8 cellular contexts compared by ENCODE assay signal in the genomic region with DNA sequence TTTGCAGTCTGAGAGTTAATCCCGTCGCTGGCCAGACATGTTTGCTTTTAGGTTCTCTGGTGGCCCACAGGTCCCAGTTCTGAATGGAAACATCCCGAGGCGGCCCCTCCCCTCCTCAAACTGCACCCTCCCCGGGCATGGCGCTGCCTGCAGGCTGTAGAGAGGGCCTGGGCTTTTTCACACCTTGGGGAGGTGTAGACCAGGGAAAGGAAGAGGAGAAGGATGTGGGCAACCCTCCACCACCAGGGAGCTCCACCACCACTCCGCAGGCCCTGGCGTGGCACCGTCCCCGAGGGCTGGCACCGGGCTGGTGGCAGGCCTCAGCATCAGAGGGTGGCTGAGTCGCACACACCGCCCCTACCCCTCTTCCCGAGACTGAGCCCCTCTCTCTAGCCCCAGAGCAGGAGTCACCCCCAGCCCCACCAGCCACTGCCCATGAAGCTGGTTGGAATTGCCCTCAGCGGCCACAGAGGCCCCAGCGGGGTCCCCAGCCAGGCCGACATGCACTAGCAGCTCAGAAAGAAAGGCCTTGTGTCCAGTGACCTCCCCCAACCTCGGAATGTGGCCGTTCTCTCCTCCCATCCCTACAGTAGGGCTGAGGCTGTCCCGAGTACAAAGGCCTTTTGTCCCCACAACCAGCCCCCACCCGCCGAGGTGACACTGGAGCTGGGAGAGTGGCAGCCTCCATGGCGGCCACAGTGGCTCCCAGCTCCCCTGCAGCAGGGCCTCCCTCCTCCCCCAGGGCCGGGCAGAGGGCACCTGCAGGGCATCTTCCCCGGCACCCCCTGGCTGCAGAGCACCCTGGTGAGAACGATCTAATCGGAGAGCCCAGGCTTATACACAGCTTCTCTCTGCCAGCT. TPM values are rescaled to one million over a fixed set of nuclear protein-coding genes. Genes with fewer than 3 reads are reported as not detected.
A peak's percentile ranks its signal among the peaks of the same experiment; 100 is the strongest.
DNase-seq lines count a peak whose midpoint lies in the region; ATAC-seq and TF ChIP-seq lines count a peak whose summit lies in the region.

No MANE protein-coding gene starts in this region.

- no peaks in the 10 kb centered on the region for H3K9me3 ChIP-seq in mucosa of descending colon

- peak; percentile 56 for TF ChIP-seq CTCF in mucosa of descending colon (IDR thresholded peaks at IDR 0.05)

- ATAC-seq in mucosa of descending colon (peak; percentile 95), HG02642 (IDR thresholded peaks at IDR 0.05; ENCODE audit: poor library complexity, unreplicated experiment) (no peak)

- H3K27ac Mint-ChIP-seq in dendritic cell treated with granulocyte-macrophage colony-stimulating factor and Interleukin-4, amounts not matched to agents 40 ng/mL and 50 ng/mL, for 4 days = peak overlapping the region; percentile 47

- H3K4me3 ChIP-seq in mucosa of descending colon = no peak overlapping the region

- peaks cover 12% of the 10 kb centered on the region for H3K4me1 ChIP-seq in mucosa of descending colon (ENCODE audit: low read depth)

- peaks cover 41% of the 10 kb centered on the region for H3K27me3 Mint-ChIP-seq in dendritic cell treated with granulocyte-macrophage colony-stimulating factor and Interleukin-4, amounts not matched to agents 40 ng/mL and 50 ng/mL, for 4 days

- no peak overlapping the region for H3K4me3 Mint-ChIP-seq in dendritic cell treated with granulocyte-macrophage colony-stimulating factor and Interleukin-4, amounts not matched to agents 40 ng/mL and 50 ng/mL, for 4 days

- DNase-seq in DMS 273 (lab: John Stamatoyannopoulos, UW; ENCODE audit: unreplicated experiment) = peak; percentile 52
- DNase-seq in DMS 273 treated with DMSO at 0.1 percent for 48 hours (lab: John Stamatoyannopoulos, UW) = no peak
- peak; percentile 16 for DNase-seq in T follicular helper cell (ENCODE audit: low read depth)
- peak; percentile 67 to 81 (median 76) for DNase-seq in mucosa of descending colon
- DNase-seq in D341Med (ENCODE audit: low spot score) = no peak
- no peak for DNase-seq in NCI-H1930 (lab: John Stamatoyannopoulos, UW)

- H3K36me3 Mint-ChIP-seq in dendritic cell treated with granulocyte-macrophage colony-stimulating factor and Interleukin-4, amounts not matched to agents 40 ng/mL and 50 ng/mL, for 4 days (ENCODE audit: low read depth) = no peaks in the 10 kb centered on the region

- intact Hi-C loops in dendritic cell treated with granulocyte-macrophage colony-stimulating factor and Interleukin-4, amounts not matched to agents 40 ng/mL and 50 ng/mL, for 4 days (cut with micrococcal nuclease) = no loop called here
- intact Hi-C loops in mucosa of descending colon (cut with DNase I, micrococcal nuclease) = no loop called here

- peaks cover 24% of the 10 kb centered on the region for H3K4me1 Mint-ChIP-seq in dendritic cell treated with granulocyte-macrophage colony-stimulating factor and Interleukin-4, amounts not matched to agents 40 ng/mL and 50 ng/mL, for 4 days (ENCODE audit: low read depth)

- no peaks in the 10 kb centered on the region for H3K36me3 ChIP-seq in mucosa of descending colon (ENCODE audit: low read depth)

- no peaks in the 10 kb centered on the region for H3K9me3 Mint-ChIP-seq in dendritic cell treated with granulocyte-macrophage colony-stimulating factor and Interleukin-4, amounts not matched to agents 40 ng/mL and 50 ng/mL, for 4 days

RNA-seq across cellular contexts. Expression of gene INF2, which starts 23.5 kb away (rescaled TPM):
- 100 to 1,000 TPM; 132 to 216 (median 176) TPM for total RNA-seq in mucosa of descending colon

RNA-seq across cellular contexts. Expression of gene ADSS1, which starts 58.1 kb away (rescaled TPM):
- total RNA-seq in mucosa of descending colon = 1 to 10 TPM; 2.0 to 6.0 (median 4.2) TPM

Comparison
In these comparisons a context has a peak if more than half of its experiments do, and no peak if none do; other contexts are left out.
1. DNase-seq: peak in DMS 273 (single experiment), T follicular helper cell (single experiment) and mucosa of descending colon (3 of 3); none in DMS 273 treated with DMSO at 0.1 percent for 48 hours (single experiment), D341Med (single experiment) and NCI-H1930 (0 of 2).